1 cellular context compared by ENCODE assay signal in the genomic region with DNA sequence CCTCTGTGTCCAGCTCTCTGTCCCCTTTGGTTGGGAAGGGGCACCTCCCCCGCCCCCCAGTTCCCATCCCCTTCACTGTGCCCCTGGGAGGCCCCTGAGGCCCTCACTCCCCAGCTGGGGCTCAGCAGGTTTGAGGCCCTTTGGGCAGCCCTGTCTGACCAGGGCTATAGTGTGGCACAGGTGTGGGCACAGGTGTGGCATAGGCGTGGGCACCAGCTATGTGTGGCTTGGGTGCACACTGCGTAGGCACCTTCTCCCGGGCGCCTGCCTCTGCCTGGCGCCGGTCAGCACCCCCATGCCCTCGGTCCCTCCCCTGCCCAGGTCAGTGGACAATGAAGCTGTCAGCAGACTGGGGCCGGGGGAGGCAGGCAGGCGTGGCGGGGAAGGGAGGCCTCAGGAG.
TF ChIP-seq lines count a peak whose summit lies in the region.

No MANE protein-coding gene starts in this region.

TF ChIP-seq in K562, 482 proteins besides CTCF, POLR2A, EP300 and RAD21 (continued from another document):
- TF ChIP-seq HNRNPH1 (optimal IDR thresholded peaks at IDR 0.05; ENCODE audit: low read depth, low read length) (no peak), ZNF655 (CRISPR knock-in tag; IDR thresholded peaks at IDR 0.05) (no peak), PKNOX1 (IDR thresholded peaks at IDR 0.05) (peak; percentile 10; the same call in 1 of the 2 replicates), HNRNPL (IDR thresholded peaks at IDR 0.05; ENCODE audit: low read depth, low read length) (peak; percentile 10), FOXK2 (conservative IDR thresholded peaks at IDR 0.05 in 1 of 2, IDR thresholded peaks at IDR 0.05 in 1 of 2; ENCODE audit: low read depth in 2 of 2) (no peak), E2F3 (CRISPR knock-in tag; IDR thresholded peaks at IDR 0.05) (no peak), TCFL5 (CRISPR knock-in tag; conservative IDR thresholded peaks at IDR 0.05) (no peak), SMARCC2 (IDR thresholded peaks at IDR 0.05; ENCODE audit: low read depth) (no peak), ZNF395 (CRISPR knock-in tag; IDR thresholded peaks at IDR 0.05) (no peak), ZNF57 (CRISPR knock-in tag; IDR thresholded peaks at IDR 0.05) (no peak)
- TF ChIP-seq, protein P1, sequence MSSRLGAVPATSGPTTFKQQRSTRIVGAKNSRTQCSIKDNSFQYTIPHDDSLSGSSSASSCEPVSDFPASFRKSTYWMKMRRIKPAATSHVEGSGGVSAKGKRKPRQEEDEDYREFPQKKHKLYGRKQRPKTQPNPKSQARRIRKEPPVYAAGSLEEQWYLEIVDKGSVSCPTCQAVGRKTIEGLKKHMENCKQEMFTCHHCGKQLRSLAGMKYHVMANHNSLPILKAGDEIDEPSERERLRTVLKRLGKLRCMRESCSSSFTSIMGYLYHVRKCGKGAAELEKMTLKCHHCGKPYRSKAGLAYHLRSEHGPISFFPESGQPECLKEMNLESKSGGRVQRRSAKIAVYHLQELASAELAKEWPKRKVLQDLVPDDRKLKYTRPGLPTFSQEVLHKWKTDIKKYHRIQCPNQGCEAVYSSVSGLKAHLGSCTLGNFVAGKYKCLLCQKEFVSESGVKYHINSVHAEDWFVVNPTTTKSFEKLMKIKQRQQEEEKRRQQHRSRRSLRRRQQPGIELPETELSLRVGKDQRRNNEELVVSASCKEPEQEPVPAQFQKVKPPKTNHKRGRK (tag; IDR thresholded peaks at IDR 0.05), result no peak
TF ChIP-seq in K562: peak in this region for 2.
